10 cellular contexts compared by ENCODE assay signal in genomic region chr1:162040657-162041056, GRCh38. TPM values are rescaled to one million over a fixed set of nuclear protein-coding genes. Genes with fewer than 3 reads are reported as not detected.
DNase-seq lines count a peak whose midpoint lies in the region; ATAC-seq and TF ChIP-seq lines count a peak whose summit lies in the region.
"Had no signal": no experiment of that assay in that cellular context is flagged by ENCODE, and none has a peak within 500 bp of the region (broad histone marks: within the 10 kb centered on the region; RNA-seq: fewer than 3 reads in every experiment).

No MANE protein-coding gene starts in this region.

- H3K27ac ChIP-seq in transverse colon: no peak overlapping the region
- H3K27ac ChIP-seq: upper lobe of right lung had no signal

- no peaks in the 10 kb centered on the region for H3K27me3 ChIP-seq in transverse colon
- H3K27me3 ChIP-seq: upper lobe of right lung had no signal

- in situ Hi-C loops in transverse colon (cut with MboI; ENCODE audit: low pct_ligation_motif_present in 1 of 4, low pct_unique_long_range_greater_than_20kb in 1 of 4, low sequenced_read_pairs in 3 of 4): loop anchor here in 1 of 4 donors (25.0 kb wide), 1 partner anchor 253 kb away; no protein-coding TSS in a partner anchor

- H3K4me3 ChIP-seq in HFF-Myc (replicated peaks; ENCODE audit: low read depth, low read length) (no peak overlapping the region), foreskin fibroblast (ENCODE audit: low read depth in 1 of 2, low read length in 2 of 2) (no peak overlapping the region), transverse colon (no peak overlapping the region)
- H3K4me3 ChIP-seq: upper lobe of right lung had no signal

- no peak for DNase-seq in AG09319 (ENCODE audit: extremely low read depth, low read depth)
- no peak for DNase-seq in HFF-Myc (ENCODE audit: extremely low read depth, low read depth)
- DNase-seq in SKM-1 treated with dmso at 0.1 percent for 144 hours (lab: John Stamatoyannopoulos, UW; ENCODE audit: unreplicated experiment): peak; percentile 82
- DNase-seq in foreskin fibroblast: peak in 1 of 2 donors; percentile 65
- DNase-seq in transverse colon: no peak
- DNase-seq: upper lobe of right lung had no signal

- H3K4me1 ChIP-seq in transverse colon: no peaks in the 10 kb centered on the region
- H3K4me1 ChIP-seq: upper lobe of right lung had no signal

- no peak for TF ChIP-seq EP300 in transverse colon (IDR thresholded peaks at IDR 0.05; ENCODE audit: low read depth)

- H3K36me3 ChIP-seq in transverse colon: no peaks in the 10 kb centered on the region
- H3K36me3 ChIP-seq: upper lobe of right lung had no signal

- no peaks in the 10 kb centered on the region for H3K9me3 ChIP-seq in transverse colon
- H3K9me3 ChIP-seq: upper lobe of right lung had no signal

- no peak for TF ChIP-seq POLR2A in transverse colon (IDR thresholded peaks at IDR 0.05)

- TF ChIP-seq CTCF in AG09319 (IDR thresholded peaks at IDR 0.05; ENCODE audit: low read depth, low read length) (peak; percentile 59), HFF-Myc (IDR thresholded peaks at IDR 0.05; ENCODE audit: low read depth, low read length, missing control alignments) (peak; percentile 59), foreskin fibroblast (IDR thresholded peaks at IDR 0.05; ENCODE audit: low read depth, low read length) (peak; percentile 70), transverse colon (IDR thresholded peaks at IDR 0.05) (peak in 1 of 5 experiments; percentile 21)

- intact Hi-C loops in transverse colon (cut with DNase I; ENCODE audit: low total_unique reads): no loop called here

- no peak for ATAC-seq in HG03354 (IDR thresholded peaks at IDR 0.05; ENCODE audit: poor library complexity, severe bottlenecking, unreplicated experiment)
- ATAC-seq in HG03565 (IDR thresholded peaks at IDR 0.05; ENCODE audit: unreplicated experiment): no peak
- no peak for ATAC-seq in GM21367 (IDR thresholded peaks at IDR 0.05; ENCODE audit: unreplicated experiment)
- ATAC-seq: upper lobe of right lung had no signal

RNA-seq across cellular contexts. Expression of gene OLFML2B, which starts 17.0 kb away (rescaled TPM):
- total RNA-seq in transverse colon: 1 to 10 TPM; 1.6 to 5.2 (median 3.7) TPM
- total RNA-seq: activated T-helper 2 cell treated with anti-CD3 and anti-CD28 coated beads, Interferon-gamma antibody, Interleukin-2, Interleukin-4, amounts not matched to agents 10 μg/mL and 5 μg/mL and 100 μg/mL, durations not matched to agents 14 hours and 24 hours and 36 hours had no signal

RNA-seq across cellular contexts. Expression of gene NOS1AP, which starts 28.8 kb away (rescaled TPM):
- total RNA-seq in transverse colon: 10 to 100 TPM in 3 of 4 donors, 1 to 10 TPM in 1; 8.5 to 34.8 (median 14.1) TPM
- total RNA-seq: activated T-helper 2 cell treated with anti-CD3 and anti-CD28 coated beads, Interferon-gamma antibody, Interleukin-2, Interleukin-4, amounts not matched to agents 10 μg/mL and 5 μg/mL and 100 μg/mL, durations not matched to agents 14 hours and 24 hours and 36 hours had no signal
